ENCODE assay signal across 1 cellular context in the genomic region with DNA sequence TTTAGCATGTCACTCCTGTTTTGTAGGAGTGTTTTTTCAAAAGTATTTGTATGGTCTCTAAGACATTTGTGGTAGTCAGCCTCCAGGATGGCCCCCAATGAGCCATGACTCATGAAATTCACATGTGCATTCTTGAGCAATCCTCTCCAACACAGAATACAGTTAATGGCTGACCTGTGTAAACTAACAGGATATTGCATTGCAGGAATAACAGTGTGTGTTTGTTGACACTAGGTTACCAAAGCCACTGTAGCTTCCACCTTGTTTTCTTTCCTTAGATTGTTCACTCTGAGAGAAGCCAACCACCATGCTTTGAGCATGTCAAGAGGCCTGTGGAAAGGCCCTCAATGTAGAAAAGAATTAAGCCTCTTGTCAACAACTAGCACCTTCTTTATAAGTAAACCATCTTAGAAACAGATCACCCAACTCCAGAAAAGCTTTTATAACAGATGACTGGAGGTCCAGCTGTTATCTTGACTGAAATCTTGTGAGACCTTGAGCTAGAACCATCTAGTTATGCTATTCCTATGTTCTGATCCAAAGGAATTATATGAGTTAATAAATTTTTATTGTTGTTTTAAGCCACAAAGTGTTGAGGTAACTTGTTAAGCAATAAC.
TF ChIP-seq lines count a peak whose summit lies in the region.

No MANE protein-coding gene starts in this region.

TF ChIP-seq in HepG2, 621 proteins besides CTCF, POLR2A, EP300 and RAD21 (continued from another document and continues in another):
- TF ChIP-seq, protein P1, sequence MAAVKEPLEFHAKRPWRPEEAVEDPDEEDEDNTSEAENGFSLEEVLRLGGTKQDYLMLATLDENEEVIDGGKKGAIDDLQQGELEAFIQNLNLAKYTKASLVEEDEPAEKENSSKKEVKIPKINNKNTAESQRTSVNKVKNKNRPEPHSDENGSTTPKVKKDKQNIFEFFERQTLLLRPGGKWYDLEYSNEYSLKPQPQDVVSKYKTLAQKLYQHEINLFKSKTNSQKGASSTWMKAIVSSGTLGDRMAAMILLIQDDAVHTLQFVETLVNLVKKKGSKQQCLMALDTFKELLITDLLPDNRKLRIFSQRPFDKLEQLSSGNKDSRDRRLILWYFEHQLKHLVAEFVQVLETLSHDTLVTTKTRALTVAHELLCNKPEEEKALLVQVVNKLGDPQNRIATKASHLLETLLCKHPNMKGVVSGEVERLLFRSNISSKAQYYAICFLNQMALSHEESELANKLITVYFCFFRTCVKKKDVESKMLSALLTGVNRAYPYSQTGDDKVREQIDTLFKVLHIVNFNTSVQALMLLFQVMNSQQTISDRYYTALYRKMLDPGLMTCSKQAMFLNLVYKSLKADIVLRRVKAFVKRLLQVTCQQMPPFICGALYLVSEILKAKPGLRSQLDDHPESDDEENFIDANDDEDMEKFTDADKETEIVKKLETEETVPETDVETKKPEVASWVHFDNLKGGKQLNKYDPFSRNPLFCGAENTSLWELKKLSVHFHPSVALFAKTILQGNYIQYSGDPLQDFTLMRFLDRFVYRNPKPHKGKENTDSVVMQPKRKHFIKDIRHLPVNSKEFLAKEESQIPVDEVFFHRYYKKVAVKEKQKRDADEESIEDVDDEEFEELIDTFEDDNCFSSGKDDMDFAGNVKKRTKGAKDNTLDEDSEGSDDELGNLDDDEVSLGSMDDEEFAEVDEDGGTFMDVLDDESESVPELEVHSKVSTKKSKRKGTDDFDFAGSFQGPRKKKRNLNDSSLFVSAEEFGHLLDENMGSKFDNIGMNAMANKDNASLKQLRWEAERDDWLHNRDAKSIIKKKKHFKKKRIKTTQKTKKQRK (IDR thresholded peaks at IDR 0.05; ENCODE audit: low read length): no peak
- TF ChIP-seq ZNF569 (CRISPR knock-in tag; IDR thresholded peaks at IDR 0.05; ENCODE audit: borderline replicate concordance) (no peak), ZKSCAN1 (IDR thresholded peaks at IDR 0.05; ENCODE audit: low read length) (no peak), ZNF530 (CRISPR knock-in tag; IDR thresholded peaks at IDR 0.05; ENCODE audit: low read depth) (no peak), TCF12 (IDR thresholded peaks at IDR 0.05) (no peak), TCF12 (CRISPR knock-in tag; IDR thresholded peaks at IDR 0.05) (no peak), ZNF709 (CRISPR knock-in tag; IDR thresholded peaks at IDR 0.05) (peak; percentile 58; the same call in 1 of the 2 replicates), ZFP36L2 (CRISPR knock-in tag; IDR thresholded peaks at IDR 0.05) (no peak), ZNF17 (CRISPR knock-in tag; IDR thresholded peaks at IDR 0.05) (no peak), NR2F1 (CRISPR knock-in tag; IDR thresholded peaks at IDR 0.05) (peak in 1 of 2 experiments; percentile 33; a peak in 1 of 4 replicates), ISL2 (CRISPR knock-in tag; IDR thresholded peaks at IDR 0.05) (peak; percentile 96), FOSL2 (CRISPR knock-in tag; IDR thresholded peaks at IDR 0.05) (peak; percentile 100), RBFOX2 (IDR thresholded peaks at IDR 0.05; ENCODE audit: low read depth, low read length) (no peak), NFE2 (CRISPR knock-in tag; IDR thresholded peaks at IDR 0.05) (peak; percentile 93), ZNF773 (CRISPR knock-in tag; IDR thresholded peaks at IDR 0.05; ENCODE audit: borderline replicate concordance) (no peak), ZNF800 (CRISPR knock-in tag; IDR thresholded peaks at IDR 0.05) (no peak), HMGA1 (CRISPR knock-in tag; conservative IDR thresholded peaks at IDR 0.05) (no peak), ZNF501 (CRISPR knock-in tag; IDR thresholded peaks at IDR 0.05) (no peak), ZNF672 (CRISPR knock-in tag; IDR thresholded peaks at IDR 0.05) (no peak), SMAD9 (CRISPR knock-in tag; IDR thresholded peaks at IDR 0.05) (no peak), SRY (CRISPR knock-in tag; IDR thresholded peaks at IDR 0.05) (no peak), MTA1 (CRISPR knock-in tag; IDR thresholded peaks at IDR 0.05; ENCODE audit: borderline replicate concordance) (no peak), ZNF562 (CRISPR knock-in tag; IDR thresholded peaks at IDR 0.05; ENCODE audit: borderline replicate concordance) (no peak), ZNF263 (CRISPR knock-in tag; IDR thresholded peaks at IDR 0.05) (no peak), JUND (CRISPR knock-in tag; IDR thresholded peaks at IDR 0.05) (peak; percentile 94), HNRNPUL1 (IDR thresholded peaks at IDR 0.05; ENCODE audit: low read depth, low read length) (no peak), FOXK1 (CRISPR knock-in tag; IDR thresholded peaks at IDR 0.05; ENCODE audit: borderline replicate concordance, low read depth) (peak; percentile 97), SAFB2 (CRISPR knock-in tag; IDR thresholded peaks at IDR 0.05; ENCODE audit: borderline replicate concordance, low read depth) (no peak; the same call in 1 of the 2 replicates), MAFK (conservative IDR thresholded peaks at IDR 0.05 in 1 of 2, IDR thresholded peaks at IDR 0.05 in 1 of 2; ENCODE audit: low read length in 2 of 2) (peak; percentile 75 to 81), SNAI1 (CRISPR knock-in tag; IDR thresholded peaks at IDR 0.05; ENCODE audit: borderline replicate concordance) (no peak), TOE1 (CRISPR knock-in tag; IDR thresholded peaks at IDR 0.05) (no peak; the same call in 1 of the 2 replicates), PRPF4 (IDR thresholded peaks at IDR 0.05; ENCODE audit: low read depth, low read length, poor library complexity, severe bottlenecking) (no peak), KDM6A (CRISPR knock-in tag; IDR thresholded peaks at IDR 0.05; ENCODE audit: low read depth) (peak; percentile 88), SYNCRIP (IDR thresholded peaks at IDR 0.05; ENCODE audit: insufficient read depth, low read depth, low read length) (no peak), ZNF644 (CRISPR knock-in tag; IDR thresholded peaks at IDR 0.05; ENCODE audit: low read depth) (peak; percentile 100), ZNF652 (CRISPR knock-in tag; IDR thresholded peaks at IDR 0.05; ENCODE audit: borderline replicate concordance, low read depth) (no peak), EEA1 (CRISPR knock-in tag; IDR thresholded peaks at IDR 0.05; ENCODE audit: borderline replicate concordance) (no peak), RELA (CRISPR knock-in tag; IDR thresholded peaks at IDR 0.05) (no peak), TFE3 (CRISPR knock-in tag; IDR thresholded peaks at IDR 0.05) (peak; percentile 99), E2F1 (CRISPR knock-in tag; IDR thresholded peaks at IDR 0.05) (0 out of 2 replicates have a peak, but pooled peaks have one; percentile 32), FOXP4 (CRISPR knock-in tag; IDR thresholded peaks at IDR 0.05) (peak; percentile 99), ZNF430 (CRISPR knock-in tag; IDR thresholded peaks at IDR 0.05) (0 out of 2 replicates have a peak, but pooled peaks have one; percentile 62)
- TF ChIP-seq, protein P2, sequence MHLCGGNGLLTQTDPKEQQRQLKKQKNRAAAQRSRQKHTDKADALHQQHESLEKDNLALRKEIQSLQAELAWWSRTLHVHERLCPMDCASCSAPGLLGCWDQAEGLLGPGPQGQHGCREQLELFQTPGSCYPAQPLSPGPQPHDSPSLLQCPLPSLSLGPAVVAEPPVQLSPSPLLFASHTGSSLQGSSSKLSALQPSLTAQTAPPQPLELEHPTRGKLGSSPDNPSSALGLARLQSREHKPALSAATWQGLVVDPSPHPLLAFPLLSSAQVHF (CRISPR knock-in tag; IDR thresholded peaks at IDR 0.05): no peak
- TF ChIP-seq, protein P3, sequence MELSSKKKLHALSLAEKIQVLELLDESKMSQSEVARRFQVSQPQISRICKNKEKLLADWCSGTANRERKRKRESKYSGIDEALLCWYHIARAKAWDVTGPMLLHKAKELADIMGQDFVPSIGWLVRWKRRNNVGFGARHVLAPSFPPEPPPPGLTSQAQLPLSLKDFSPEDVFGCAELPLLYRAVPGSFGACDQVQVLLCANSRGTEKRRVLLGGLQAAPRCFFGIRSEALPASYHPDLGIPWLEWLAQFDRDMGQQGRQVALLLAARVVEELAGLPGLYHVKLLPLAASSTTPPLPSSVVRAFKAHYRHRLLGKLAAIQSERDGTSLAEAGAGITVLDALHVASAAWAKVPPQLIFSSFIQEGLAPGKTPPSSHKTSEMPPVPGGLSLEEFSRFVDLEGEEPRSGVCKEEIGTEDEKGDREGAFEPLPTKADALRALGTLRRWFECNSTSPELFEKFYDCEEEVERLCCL (CRISPR knock-in tag; IDR thresholded peaks at IDR 0.05; ENCODE audit: borderline replicate concordance): no peak
- TF ChIP-seq, protein P4, sequence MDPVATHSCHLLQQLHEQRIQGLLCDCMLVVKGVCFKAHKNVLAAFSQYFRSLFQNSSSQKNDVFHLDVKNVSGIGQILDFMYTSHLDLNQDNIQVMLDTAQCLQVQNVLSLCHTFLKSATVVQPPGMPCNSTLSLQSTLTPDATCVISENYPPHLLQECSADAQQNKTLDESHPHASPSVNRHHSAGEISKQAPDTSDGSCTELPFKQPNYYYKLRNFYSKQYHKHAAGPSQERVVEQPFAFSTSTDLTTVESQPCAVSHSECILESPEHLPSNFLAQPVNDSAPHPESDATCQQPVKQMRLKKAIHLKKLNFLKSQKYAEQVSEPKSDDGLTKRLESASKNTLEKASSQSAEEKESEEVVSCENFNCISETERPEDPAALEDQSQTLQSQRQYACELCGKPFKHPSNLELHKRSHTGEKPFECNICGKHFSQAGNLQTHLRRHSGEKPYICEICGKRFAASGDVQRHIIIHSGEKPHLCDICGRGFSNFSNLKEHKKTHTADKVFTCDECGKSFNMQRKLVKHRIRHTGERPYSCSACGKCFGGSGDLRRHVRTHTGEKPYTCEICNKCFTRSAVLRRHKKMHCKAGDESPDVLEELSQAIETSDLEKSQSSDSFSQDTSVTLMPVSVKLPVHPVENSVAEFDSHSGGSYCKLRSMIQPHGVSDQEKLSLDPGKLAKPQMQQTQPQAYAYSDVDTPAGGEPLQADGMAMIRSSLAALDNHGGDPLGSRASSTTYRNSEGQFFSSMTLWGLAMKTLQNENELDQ (CRISPR knock-in tag; IDR thresholded peaks at IDR 0.05; ENCODE audit: borderline replicate concordance): no peak
- TF ChIP-seq, protein P5, sequence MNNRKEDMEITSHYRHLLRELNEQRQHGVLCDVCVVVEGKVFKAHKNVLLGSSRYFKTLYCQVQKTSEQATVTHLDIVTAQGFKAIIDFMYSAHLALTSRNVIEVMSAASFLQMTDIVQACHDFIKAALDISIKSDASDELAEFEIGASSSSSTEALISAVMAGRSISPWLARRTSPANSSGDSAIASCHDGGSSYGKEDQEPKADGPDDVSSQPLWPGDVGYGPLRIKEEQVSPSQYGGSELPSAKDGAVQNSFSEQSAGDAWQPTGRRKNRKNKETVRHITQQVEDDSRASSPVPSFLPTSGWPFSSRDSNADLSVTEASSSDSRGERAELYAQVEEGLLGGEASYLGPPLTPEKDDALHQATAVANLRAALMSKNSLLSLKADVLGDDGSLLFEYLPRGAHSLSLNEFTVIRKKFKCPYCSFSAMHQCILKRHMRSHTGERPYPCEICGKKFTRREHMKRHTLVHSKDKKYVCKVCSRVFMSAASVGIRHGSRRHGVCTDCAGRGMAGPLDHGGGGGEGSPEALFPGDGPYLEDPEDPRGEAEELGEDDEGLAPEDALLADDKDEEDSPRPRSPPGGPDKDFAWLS (CRISPR knock-in tag; IDR thresholded peaks at IDR 0.05; ENCODE audit: borderline replicate concordance): no peak
